Comparison of ENCODE assay signal across 8 cellular contexts in the genomic region with DNA sequence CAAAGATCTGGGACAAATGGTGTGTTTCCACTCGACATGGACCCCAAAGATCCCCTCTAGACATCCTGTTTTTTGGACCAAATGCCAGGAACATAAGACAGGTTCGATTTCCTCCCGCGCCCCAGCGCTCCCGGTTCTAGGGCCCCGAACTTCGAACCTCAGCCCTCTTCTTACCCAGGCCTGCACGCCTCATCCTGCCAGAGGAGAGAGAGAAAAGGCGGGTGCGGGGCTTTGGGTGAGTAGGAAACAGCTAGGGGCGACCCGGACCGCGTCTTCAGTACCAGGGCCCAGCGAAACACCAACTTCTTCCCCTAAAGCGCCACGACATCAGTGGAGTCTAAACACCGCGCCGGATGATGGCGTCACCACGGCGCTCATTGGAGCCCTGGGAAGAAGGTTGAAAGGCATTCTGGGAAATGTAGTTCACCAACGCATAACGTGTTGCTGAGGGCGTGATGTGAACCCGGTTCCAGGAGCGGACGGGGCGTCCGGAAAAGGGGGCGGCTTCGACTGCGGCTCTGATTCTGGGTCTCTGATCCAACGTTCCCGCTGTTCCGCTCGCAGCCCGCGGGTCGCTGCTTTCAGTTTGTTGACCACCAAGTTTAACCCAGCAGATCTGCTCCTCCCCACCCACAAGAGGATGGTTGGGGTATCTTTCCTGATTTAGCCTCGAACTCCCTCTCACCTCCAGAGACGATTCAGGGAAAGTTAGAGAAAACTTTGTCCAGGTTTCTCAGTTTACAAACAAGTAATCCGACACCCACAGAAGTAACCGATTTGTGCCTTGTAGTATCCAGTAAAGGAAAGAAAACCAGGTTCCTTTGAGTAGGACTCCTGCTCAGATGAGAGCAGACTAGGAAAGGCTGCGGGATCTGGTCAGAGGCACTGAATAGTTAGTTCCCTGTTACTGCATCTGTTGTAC. TPM values are rescaled to one million over a fixed set of nuclear protein-coding genes. Genes with fewer than 3 reads are reported as not detected.
DNase-seq lines count a peak whose midpoint lies in the region; ATAC-seq and TF ChIP-seq lines count a peak whose summit lies in the region.

A gene with protein sequence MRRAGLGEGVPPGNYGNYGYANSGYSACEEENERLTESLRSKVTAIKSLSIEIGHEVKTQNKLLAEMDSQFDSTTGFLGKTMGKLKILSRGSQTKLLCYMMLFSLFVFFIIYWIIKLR (minus strand): TSS at position 332 of the 922 bp plus-strand sequence. CDS start 139 bp downstream, at position 193.

- peak within 1 kb of the TSS; percentile 92 for H3K4me3 ChIP-seq in AG10803 (ENCODE audit: low read length)

- TF ChIP-seq CTCF in AG10803 (conservative IDR thresholded peaks at IDR 0.05; ENCODE audit: low read length): no peak

- DNase-seq in AG10803 (ENCODE audit: low read depth): peak; percentile 96
- peak; percentile 94 for DNase-seq in NCI-H460 (ENCODE audit: extremely low read depth, low read depth)
- DNase-seq in activated CD4-positive, CD25-positive, alpha-beta regulatory T cell treated with anti-CD3 and anti-CD28 coated beads, Interleukin-2, amount 50 U/mL, for 72 hours: peak; percentile 86
- peak; percentile 68 to 81 for DNase-seq in cerebellar nuclear complex (lab: John Stamatoyannopoulos, UW)
- peak; percentile 95 for DNase-seq in islet precursor cell
- peak; percentile 81 to 87 (median 85) for DNase-seq in stimulated activated CD4-positive, alpha-beta T cell treated with anti-CD3 and anti-CD28 coated beads, Interleukin-12 subunit alpha, Interleukin-12 subunit beta, amount 100 ng/mL, for 48 hours (ENCODE audit: low read depth in 2 of 3, low spot score in 1 of 3)

- ATAC-seq in GM19043 (IDR thresholded peaks at IDR 0.05; ENCODE audit: low read depth, unreplicated experiment): peak; percentile 93
- ATAC-seq in HG03378 (IDR thresholded peaks at IDR 0.05; ENCODE audit: unreplicated experiment): peak; percentile 95

RNA-seq across cellular contexts. Expression of the gene that starts here (rescaled TPM):
- total RNA-seq in NCI-H460 (2014; rRNA removed; shearing (Covaris generic)): 38.3 and 43.2 TPM in 2 replicates
- 36.7 and 44.0 TPM in 2 replicates for polyA plus RNA-seq in NCI-H460 (2014; cell fraction: nucleus; rRNA removed)

Comparison
In these comparisons a context has a peak if more than half of its experiments do, and no peak if none do; other contexts are left out.
1. Peak in every context shown above with its lines: DNase-seq, ATAC-seq and H3K4me3 ChIP-seq.